2 cellular contexts compared by ENCODE assay signal in genomic region chr6:28657756-28658465, GRCh38.
TF ChIP-seq lines count a peak whose summit lies in the region.

No MANE protein-coding gene starts in this region.

TF ChIP-seq in HEK293, 187 proteins besides CTCF, POLR2A, EP300 and RAD21 (continued from another document and continues in another):
- TF ChIP-seq ZNF558 (tag by site-specific recombination; IDR thresholded peaks at IDR 0.05) (peak; percentile 73), ZNF174 (tag by site-specific recombination; IDR thresholded peaks at IDR 0.05) (no peak), ZBTB49 (tag by site-specific recombination; IDR thresholded peaks at IDR 0.05; ENCODE audit: low read depth) (no peak), ZNF792 (tag by site-specific recombination; IDR thresholded peaks at IDR 0.05) (no peak), ZBTB8A (tag by site-specific recombination; IDR thresholded peaks at IDR 0.05) (peak; percentile 31), ZFP3 (tag by site-specific recombination; IDR thresholded peaks at IDR 0.05; ENCODE audit: low read depth) (no peak; the same call in 1 of the 2 replicates), ZBTB11 (tag by site-specific recombination; conservative IDR thresholded peaks at IDR 0.05; ENCODE audit: low read depth) (no peak), ZNF510 (tag by site-specific recombination; IDR thresholded peaks at IDR 0.05; ENCODE audit: insufficient replicate concordance) (peak; percentile 5), ZBTB6 (tag by site-specific recombination; IDR thresholded peaks at IDR 0.05) (0 out of 2 replicates have a peak, but pooled peaks have one; percentile 52), ZNF248 (tag by site-specific recombination; IDR thresholded peaks at IDR 0.05) (no peak), ZNF488 (tag by site-specific recombination; IDR thresholded peaks at IDR 0.05) (no peak), ZXDB (tag by site-specific recombination; IDR thresholded peaks at IDR 0.05) (peak; percentile 76), ZEB2 (tag by site-specific recombination; IDR thresholded peaks at IDR 0.05) (peak; percentile 67), ZBTB21 (tag by site-specific recombination; IDR thresholded peaks at IDR 0.05) (no peak), ZBTB44 (tag by site-specific recombination; IDR thresholded peaks at IDR 0.05) (peak; percentile 45; the same call in 1 of the 2 replicates), ZBTB20 (tag by site-specific recombination; IDR thresholded peaks at IDR 0.05) (peak; percentile 35; the same call in 1 of the 2 replicates)

TF ChIP-seq in H1, 55 proteins besides CTCF, POLR2A, EP300 and RAD21 (continued from another document):
- TF ChIP-seq TCF12 (IDR thresholded peaks at IDR 0.05; ENCODE audit: low read depth, low read length): no peak
- TF ChIP-seq EGR1 (IDR thresholded peaks at IDR 0.05; ENCODE audit: borderline replicate concordance, low read depth, low read length): no peak
- no peak for TF ChIP-seq POU5F1 (IDR thresholded peaks at IDR 0.05; ENCODE audit: low read depth, low read length)
- no peak for TF ChIP-seq POLR2AphosphoS5 (IDR thresholded peaks at IDR 0.05; ENCODE audit: low read depth, low read length)
- TF ChIP-seq RBBP5 (IDR thresholded peaks at IDR 0.05; ENCODE audit: borderline replicate concordance, low read depth, low read length): no peak
- TF ChIP-seq USF2 (IDR thresholded peaks at IDR 0.05; ENCODE audit: low read length): no peak
- no peak for TF ChIP-seq CTBP2 (IDR thresholded peaks at IDR 0.05; ENCODE audit: borderline replicate concordance, insufficient read depth, insufficient read length, low read length)
- no peak for TF ChIP-seq NANOG (IDR thresholded peaks at IDR 0.05; ENCODE audit: insufficient read depth, low read depth, low read length, poor library complexity, severe bottlenecking)
- TF ChIP-seq YY1 (IDR thresholded peaks at IDR 0.05; ENCODE audit: low read depth, low read length): no peak
- TF ChIP-seq SRF (IDR thresholded peaks at IDR 0.05; ENCODE audit: low read depth, low read length): no peak
- no peak for TF ChIP-seq GABPA (IDR thresholded peaks at IDR 0.05; ENCODE audit: borderline replicate concordance, insufficient read depth, low read length)
- TF ChIP-seq BCL11A (IDR thresholded peaks at IDR 0.05; ENCODE audit: low read depth in 2 of 2, low read length in 2 of 2): no peak
- TF ChIP-seq HDAC6 (IDR thresholded peaks at IDR 0.05; ENCODE audit: low read depth, low read length): no peak
- no peak for TF ChIP-seq RFX5 (IDR thresholded peaks at IDR 0.05; ENCODE audit: borderline replicate concordance, low read depth, low read length)
- no peak for TF ChIP-seq CHD7 (IDR thresholded peaks at IDR 0.05; ENCODE audit: insufficient replicate concordance, low read length)
- peak; percentile 83; the same call in 1 of the 2 replicates for TF ChIP-seq KDM1A (IDR thresholded peaks at IDR 0.05; ENCODE audit: borderline replicate concordance, low read length)
- no peak for TF ChIP-seq SP1 (IDR thresholded peaks at IDR 0.05; ENCODE audit: low read depth, low read length)
- TF ChIP-seq CBX5 (IDR thresholded peaks at IDR 0.05; ENCODE audit: low read depth, low read length): no peak
- no peak for TF ChIP-seq ZNF274 (IDR thresholded peaks at IDR 0.05; ENCODE audit: borderline replicate concordance, extremely low read depth, low read length)
- 0 out of 4 replicates have a peak, but pooled peaks of 1 of the 2 experiments have one; percentile 14 for TF ChIP-seq HDAC2 (IDR thresholded peaks at IDR 0.05; ENCODE audit: borderline replicate concordance in 1 of 2, low read depth in 2 of 2, low read length in 2 of 2)
- TF ChIP-seq TAF7 (optimal IDR thresholded peaks at IDR 0.05; ENCODE audit: borderline replicate concordance, low read depth, low read length): peak; percentile 76
- no peak for TF ChIP-seq SIRT6 (IDR thresholded peaks at IDR 0.05; ENCODE audit: low read length)
- no peak for TF ChIP-seq MAX (IDR thresholded peaks at IDR 0.05)
- TF ChIP-seq RXRA (IDR thresholded peaks at IDR 0.05; ENCODE audit: insufficient read depth, low read depth, low read length): no peak
- no peak for TF ChIP-seq SP2 (IDR thresholded peaks at IDR 0.05; ENCODE audit: low read length)
- peak in 1 of 2 experiments; percentile 35; a peak in 1 of 4 replicates for TF ChIP-seq SIN3A (conservative IDR thresholded peaks at IDR 0.05 in 1 of 2, IDR thresholded peaks at IDR 0.05 in 1 of 2; ENCODE audit: low read depth in 1 of 2, low read length in 2 of 2)
- TF ChIP-seq BRCA1 (IDR thresholded peaks at IDR 0.05; ENCODE audit: low read depth, low read length): no peak
- no peak for TF ChIP-seq FOSL1 (IDR thresholded peaks at IDR 0.05; ENCODE audit: insufficient read depth, low read depth, low read length)
- TF ChIP-seq ATF2 (IDR thresholded peaks at IDR 0.05; ENCODE audit: low read length): no peak; the same call in 1 of the 2 replicates
- no peak for TF ChIP-seq CHD1 (IDR thresholded peaks at IDR 0.05; ENCODE audit: low read depth, low read length)
- TF ChIP-seq SAP30 (IDR thresholded peaks at IDR 0.05; ENCODE audit: insufficient read depth, insufficient replicate concordance, low read length): no peak
- no peak for TF ChIP-seq RNF2 (IDR thresholded peaks at IDR 0.05; ENCODE audit: borderline replicate concordance, low read depth, low read length, missing control alignments, poor library complexity, severe bottlenecking)
- no peak for TF ChIP-seq CBX8 (IDR thresholded peaks at IDR 0.05; ENCODE audit: borderline replicate concordance, low read depth, low read length)
- TF ChIP-seq CHD2 (IDR thresholded peaks at IDR 0.05; ENCODE audit: low read length): no peak
- no peak for TF ChIP-seq EZH2 (IDR thresholded peaks at IDR 0.05; ENCODE audit: low read depth, low read length, severe bottlenecking)
- TF ChIP-seq SIX5 (IDR thresholded peaks at IDR 0.05; ENCODE audit: low read depth, low read length): no peak
- peak; percentile 80 for TF ChIP-seq ASH2L (IDR thresholded peaks at IDR 0.05; ENCODE audit: low read length)
